ENCODE assay signal across 1 cellular context in the genomic region with DNA sequence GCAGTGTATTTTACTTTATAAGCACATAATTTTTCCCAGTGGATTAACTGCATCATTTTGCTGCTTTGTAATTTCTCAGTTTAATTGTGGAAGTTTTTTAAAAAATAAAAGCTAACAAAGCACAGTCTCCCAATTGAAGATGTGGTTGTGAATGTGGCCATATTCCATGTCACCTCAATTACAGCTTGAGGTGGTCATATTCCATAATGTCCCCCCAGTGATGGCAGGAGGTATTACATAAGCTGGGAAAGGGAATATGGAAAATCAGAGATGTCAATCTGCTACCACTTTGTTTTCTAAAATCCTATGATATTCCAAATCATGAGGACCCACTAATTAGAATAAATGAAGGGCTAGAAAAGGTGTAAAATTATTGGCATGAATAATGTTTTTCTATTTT.
TF ChIP-seq lines count a peak whose summit lies in the region.

No MANE protein-coding gene starts in this region.

TF ChIP-seq in H1, 55 proteins besides CTCF, POLR2A, EP300 and RAD21:
- no peak for TF ChIP-seq CBX5 (IDR thresholded peaks at IDR 0.05; ENCODE audit: low read depth, low read length)
- TF ChIP-seq, protein P1, sequence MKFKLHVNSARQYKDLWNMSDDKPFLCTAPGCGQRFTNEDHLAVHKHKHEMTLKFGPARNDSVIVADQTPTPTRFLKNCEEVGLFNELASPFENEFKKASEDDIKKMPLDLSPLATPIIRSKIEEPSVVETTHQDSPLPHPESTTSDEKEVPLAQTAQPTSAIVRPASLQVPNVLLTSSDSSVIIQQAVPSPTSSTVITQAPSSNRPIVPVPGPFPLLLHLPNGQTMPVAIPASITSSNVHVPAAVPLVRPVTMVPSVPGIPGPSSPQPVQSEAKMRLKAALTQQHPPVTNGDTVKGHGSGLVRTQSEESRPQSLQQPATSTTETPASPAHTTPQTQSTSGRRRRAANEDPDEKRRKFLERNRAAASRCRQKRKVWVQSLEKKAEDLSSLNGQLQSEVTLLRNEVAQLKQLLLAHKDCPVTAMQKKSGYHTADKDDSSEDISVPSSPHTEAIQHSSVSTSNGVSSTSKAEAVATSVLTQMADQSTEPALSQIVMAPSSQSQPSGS (IDR thresholded peaks at IDR 0.05; ENCODE audit: low read length): no peak
- no peak for TF ChIP-seq CTBP2 (IDR thresholded peaks at IDR 0.05; ENCODE audit: borderline replicate concordance, insufficient read depth, insufficient read length, low read length)
- no peak for TF ChIP-seq TBP (IDR thresholded peaks at IDR 0.05; ENCODE audit: low read depth, low read length)
- no peak for TF ChIP-seq RXRA (IDR thresholded peaks at IDR 0.05; ENCODE audit: insufficient read depth, low read depth, low read length)
- no peak for TF ChIP-seq GTF2F1 (IDR thresholded peaks at IDR 0.05; ENCODE audit: borderline replicate concordance, low read depth, low read length)
- TF ChIP-seq, protein P2, sequence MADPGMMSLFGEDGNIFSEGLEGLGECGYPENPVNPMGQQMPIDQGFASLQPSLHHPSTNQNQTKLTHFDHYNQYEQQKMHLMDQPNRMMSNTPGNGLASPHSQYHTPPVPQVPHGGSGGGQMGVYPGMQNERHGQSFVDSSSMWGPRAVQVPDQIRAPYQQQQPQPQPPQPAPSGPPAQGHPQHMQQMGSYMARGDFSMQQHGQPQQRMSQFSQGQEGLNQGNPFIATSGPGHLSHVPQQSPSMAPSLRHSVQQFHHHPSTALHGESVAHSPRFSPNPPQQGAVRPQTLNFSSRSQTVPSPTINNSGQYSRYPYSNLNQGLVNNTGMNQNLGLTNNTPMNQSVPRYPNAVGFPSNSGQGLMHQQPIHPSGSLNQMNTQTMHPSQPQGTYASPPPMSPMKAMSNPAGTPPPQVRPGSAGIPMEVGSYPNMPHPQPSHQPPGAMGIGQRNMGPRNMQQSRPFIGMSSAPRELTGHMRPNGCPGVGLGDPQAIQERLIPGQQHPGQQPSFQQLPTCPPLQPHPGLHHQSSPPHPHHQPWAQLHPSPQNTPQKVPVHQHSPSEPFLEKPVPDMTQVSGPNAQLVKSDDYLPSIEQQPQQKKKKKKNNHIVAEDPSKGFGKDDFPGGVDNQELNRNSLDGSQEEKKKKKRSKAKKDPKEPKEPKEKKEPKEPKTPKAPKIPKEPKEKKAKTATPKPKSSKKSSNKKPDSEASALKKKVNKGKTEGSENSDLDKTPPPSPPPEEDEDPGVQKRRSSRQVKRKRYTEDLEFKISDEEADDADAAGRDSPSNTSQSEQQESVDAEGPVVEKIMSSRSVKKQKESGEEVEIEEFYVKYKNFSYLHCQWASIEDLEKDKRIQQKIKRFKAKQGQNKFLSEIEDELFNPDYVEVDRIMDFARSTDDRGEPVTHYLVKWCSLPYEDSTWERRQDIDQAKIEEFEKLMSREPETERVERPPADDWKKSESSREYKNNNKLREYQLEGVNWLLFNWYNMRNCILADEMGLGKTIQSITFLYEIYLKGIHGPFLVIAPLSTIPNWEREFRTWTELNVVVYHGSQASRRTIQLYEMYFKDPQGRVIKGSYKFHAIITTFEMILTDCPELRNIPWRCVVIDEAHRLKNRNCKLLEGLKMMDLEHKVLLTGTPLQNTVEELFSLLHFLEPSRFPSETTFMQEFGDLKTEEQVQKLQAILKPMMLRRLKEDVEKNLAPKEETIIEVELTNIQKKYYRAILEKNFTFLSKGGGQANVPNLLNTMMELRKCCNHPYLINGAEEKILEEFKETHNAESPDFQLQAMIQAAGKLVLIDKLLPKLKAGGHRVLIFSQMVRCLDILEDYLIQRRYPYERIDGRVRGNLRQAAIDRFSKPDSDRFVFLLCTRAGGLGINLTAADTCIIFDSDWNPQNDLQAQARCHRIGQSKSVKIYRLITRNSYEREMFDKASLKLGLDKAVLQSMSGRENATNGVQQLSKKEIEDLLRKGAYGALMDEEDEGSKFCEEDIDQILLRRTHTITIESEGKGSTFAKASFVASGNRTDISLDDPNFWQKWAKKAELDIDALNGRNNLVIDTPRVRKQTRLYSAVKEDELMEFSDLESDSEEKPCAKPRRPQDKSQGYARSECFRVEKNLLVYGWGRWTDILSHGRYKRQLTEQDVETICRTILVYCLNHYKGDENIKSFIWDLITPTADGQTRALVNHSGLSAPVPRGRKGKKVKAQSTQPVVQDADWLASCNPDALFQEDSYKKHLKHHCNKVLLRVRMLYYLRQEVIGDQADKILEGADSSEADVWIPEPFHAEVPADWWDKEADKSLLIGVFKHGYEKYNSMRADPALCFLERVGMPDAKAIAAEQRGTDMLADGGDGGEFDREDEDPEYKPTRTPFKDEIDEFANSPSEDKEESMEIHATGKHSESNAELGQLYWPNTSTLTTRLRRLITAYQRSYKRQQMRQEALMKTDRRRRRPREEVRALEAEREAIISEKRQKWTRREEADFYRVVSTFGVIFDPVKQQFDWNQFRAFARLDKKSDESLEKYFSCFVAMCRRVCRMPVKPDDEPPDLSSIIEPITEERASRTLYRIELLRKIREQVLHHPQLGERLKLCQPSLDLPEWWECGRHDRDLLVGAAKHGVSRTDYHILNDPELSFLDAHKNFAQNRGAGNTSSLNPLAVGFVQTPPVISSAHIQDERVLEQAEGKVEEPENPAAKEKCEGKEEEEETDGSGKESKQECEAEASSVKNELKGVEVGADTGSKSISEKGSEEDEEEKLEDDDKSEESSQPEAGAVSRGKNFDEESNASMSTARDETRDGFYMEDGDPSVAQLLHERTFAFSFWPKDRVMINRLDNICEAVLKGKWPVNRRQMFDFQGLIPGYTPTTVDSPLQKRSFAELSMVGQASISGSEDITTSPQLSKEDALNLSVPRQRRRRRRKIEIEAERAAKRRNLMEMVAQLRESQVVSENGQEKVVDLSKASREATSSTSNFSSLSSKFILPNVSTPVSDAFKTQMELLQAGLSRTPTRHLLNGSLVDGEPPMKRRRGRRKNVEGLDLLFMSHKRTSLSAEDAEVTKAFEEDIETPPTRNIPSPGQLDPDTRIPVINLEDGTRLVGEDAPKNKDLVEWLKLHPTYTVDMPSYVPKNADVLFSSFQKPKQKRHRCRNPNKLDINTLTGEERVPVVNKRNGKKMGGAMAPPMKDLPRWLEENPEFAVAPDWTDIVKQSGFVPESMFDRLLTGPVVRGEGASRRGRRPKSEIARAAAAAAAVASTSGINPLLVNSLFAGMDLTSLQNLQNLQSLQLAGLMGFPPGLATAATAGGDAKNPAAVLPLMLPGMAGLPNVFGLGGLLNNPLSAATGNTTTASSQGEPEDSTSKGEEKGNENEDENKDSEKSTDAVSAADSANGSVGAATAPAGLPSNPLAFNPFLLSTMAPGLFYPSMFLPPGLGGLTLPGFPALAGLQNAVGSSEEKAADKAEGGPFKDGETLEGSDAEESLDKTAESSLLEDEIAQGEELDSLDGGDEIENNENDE (IDR thresholded peaks at IDR 0.05; ENCODE audit: insufficient replicate concordance, low read length): no peak
- no peak for TF ChIP-seq KDM1A (IDR thresholded peaks at IDR 0.05; ENCODE audit: borderline replicate concordance, low read length)
- TF ChIP-seq HDAC6 (IDR thresholded peaks at IDR 0.05; ENCODE audit: low read depth, low read length): no peak
- TF ChIP-seq, protein P3, sequence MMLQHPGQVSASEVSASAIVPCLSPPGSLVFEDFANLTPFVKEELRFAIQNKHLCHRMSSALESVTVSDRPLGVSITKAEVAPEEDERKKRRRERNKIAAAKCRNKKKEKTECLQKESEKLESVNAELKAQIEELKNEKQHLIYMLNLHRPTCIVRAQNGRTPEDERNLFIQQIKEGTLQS (IDR thresholded peaks at IDR 0.05; ENCODE audit: insufficient read depth, low read depth, low read length): no peak
